Comparison of ENCODE assay signal across 2 cellular contexts in the genomic region with DNA sequence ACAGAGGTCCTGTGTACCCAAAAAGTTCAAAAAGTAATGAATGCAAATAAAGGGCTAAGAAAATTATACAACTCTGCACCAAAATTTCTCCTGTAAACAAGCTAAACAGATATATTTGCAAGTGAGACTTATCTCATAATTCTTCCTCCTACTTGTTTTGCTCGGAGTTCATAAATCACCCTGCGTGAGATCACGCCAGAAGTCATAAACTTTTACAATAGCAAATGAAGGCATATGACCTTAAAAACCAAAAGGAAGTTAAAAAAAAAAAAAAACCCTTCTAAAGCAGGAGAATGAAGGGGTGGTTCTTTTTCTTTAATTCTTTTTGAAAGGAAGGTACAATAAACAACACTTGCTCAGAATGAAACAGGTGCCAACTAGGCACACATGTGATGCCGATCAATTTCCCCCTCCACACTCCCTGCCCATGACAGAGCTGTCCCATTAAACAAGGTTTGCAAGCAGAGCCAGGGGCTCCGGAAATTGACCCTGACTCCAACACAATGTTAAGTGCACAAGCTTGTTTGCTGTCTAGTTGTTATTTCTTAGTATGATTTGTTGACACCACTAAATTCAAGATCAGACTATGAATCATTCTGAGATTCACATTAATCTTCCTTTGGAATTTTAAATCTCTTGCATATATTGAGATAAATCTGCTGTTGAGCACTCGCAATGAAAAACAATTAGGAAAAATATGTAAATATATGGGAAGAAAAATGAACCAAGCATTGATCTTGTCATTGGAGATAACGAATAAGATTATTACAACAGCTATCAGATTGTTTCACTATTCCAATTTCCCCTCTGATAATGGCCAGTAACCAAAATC.
TF ChIP-seq lines count a peak whose summit lies in the region.

No MANE protein-coding gene starts in this region.

TF ChIP-seq in SK-N-SH treated with all-trans-retinoic acid at 6 μM for 48 hours, 23 proteins besides CTCF, POLR2A, EP300 and RAD21 (continued from another document):
- TF ChIP-seq, protein P1, sequence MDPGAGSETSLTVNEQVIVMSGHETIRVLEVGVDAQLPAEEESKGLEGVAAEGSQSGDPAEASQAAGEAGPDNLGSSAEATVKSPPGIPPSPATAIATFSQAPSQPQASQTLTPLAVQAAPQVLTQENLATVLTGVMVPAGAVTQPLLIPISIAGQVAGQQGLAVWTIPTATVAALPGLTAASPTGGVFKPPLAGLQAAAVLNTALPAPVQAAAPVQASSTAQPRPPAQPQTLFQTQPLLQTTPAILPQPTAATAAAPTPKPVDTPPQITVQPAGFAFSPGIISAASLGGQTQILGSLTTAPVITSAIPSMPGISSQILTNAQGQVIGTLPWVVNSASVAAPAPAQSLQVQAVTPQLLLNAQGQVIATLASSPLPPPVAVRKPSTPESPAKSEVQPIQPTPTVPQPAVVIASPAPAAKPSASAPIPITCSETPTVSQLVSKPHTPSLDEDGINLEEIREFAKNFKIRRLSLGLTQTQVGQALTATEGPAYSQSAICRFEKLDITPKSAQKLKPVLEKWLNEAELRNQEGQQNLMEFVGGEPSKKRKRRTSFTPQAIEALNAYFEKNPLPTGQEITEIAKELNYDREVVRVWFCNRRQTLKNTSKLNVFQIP (CRISPR knock-in tag; IDR thresholded peaks at IDR 0.05; ENCODE audit: borderline replicate concordance, low read depth), result peak; percentile 54; the same call in 1 of the 2 replicates
- TF ChIP-seq RARB (CRISPR knock-in tag; IDR thresholded peaks at IDR 0.05) (peak; percentile 80; the same call in 1 of the 2 replicates), TOX (CRISPR knock-in tag; IDR thresholded peaks at IDR 0.05; ENCODE audit: borderline replicate concordance) (peak; percentile 84; the same call in 1 of the 2 replicates), ISL1 (CRISPR knock-in tag; IDR thresholded peaks at IDR 0.05) (peak; percentile 76)

TF ChIP-seq in SK-N-SH, 30 proteins besides CTCF, POLR2A, EP300 and RAD21 (continued from another document):
- TF ChIP-seq RCOR1 (IDR thresholded peaks at IDR 0.05; ENCODE audit: low read length), result no peak
- TF ChIP-seq, protein P2, sequence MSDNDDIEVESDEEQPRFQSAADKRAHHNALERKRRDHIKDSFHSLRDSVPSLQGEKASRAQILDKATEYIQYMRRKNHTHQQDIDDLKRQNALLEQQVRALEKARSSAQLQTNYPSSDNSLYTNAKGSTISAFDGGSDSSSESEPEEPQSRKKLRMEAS (IDR thresholded peaks at IDR 0.05; ENCODE audit: low read depth), result no peak
- no peak for TF ChIP-seq SMC3 (IDR thresholded peaks at IDR 0.05; ENCODE audit: low read depth, low read length)
- TF ChIP-seq TEAD4 (IDR thresholded peaks at IDR 0.05; ENCODE audit: borderline replicate concordance, insufficient read depth), result no peak
- no peak for TF ChIP-seq RXRA (IDR thresholded peaks at IDR 0.05; ENCODE audit: borderline replicate concordance, low read depth)
- TF ChIP-seq NRF1 (IDR thresholded peaks at IDR 0.05; ENCODE audit: low read depth, low read length), result no peak
